ENCODE assay signal across 1 cellular context in the genomic region with DNA sequence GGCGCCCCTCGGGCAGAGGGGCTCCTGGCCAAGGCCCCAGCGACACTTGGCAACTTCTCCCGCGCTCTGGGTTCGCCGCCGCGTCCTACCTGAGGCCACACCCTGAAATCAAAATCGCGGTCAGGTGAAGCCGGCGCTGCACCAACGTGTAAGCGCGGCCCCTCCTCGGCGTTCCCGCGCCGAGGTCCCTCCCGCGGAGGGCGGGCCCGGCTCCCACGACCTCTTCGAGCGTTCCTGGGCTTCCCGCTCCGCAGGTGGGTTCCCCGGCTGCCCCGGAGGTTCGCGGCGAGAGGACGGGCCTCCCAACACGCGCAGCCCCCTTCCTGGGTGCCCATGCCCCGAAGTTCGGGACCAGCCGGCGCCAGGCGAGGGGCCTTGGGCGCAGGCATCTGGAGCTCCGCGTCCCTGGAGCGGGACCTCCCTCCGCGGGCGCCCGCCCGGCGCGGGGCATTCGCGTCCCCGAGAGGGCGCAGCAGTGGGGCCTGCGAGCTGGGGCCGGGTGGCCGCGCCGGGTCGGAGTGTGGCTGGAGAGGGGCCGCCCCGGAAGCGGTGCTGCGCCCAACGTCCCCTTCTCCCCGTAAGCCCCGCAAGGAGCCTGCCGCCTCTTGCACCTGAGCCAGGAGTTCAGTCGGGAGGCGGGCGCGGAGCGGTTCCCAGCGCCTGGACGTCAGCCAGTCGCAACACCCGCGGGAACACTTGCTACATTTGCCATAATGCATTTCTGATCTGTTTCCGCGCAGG.
TF ChIP-seq lines count a peak whose summit lies in the region.

No MANE protein-coding gene starts in this region.

TF ChIP-seq in WTC11, 78 proteins besides CTCF, POLR2A, EP300 and RAD21 (continued from another document):
- peak; percentile 45; the same call in 1 of the 2 replicates for TF ChIP-seq ARID4B (CRISPR knock-in tag; IDR thresholded peaks at IDR 0.05; ENCODE audit: borderline replicate concordance)
- TF ChIP-seq TEAD4 (CRISPR knock-in tag; IDR thresholded peaks at IDR 0.05), result 0 out of 2 replicates have a peak, but pooled peaks have one; percentile 48
- TF ChIP-seq TP53 (CRISPR knock-in tag; IDR thresholded peaks at IDR 0.05), result peak; percentile 59
- no peak for TF ChIP-seq NR3C1 (CRISPR knock-in tag; conservative IDR thresholded peaks at IDR 0.05; ENCODE audit: low read depth)
- TF ChIP-seq ATF1 (CRISPR knock-in tag; IDR thresholded peaks at IDR 0.05), result no peak
- TF ChIP-seq, protein P1, sequence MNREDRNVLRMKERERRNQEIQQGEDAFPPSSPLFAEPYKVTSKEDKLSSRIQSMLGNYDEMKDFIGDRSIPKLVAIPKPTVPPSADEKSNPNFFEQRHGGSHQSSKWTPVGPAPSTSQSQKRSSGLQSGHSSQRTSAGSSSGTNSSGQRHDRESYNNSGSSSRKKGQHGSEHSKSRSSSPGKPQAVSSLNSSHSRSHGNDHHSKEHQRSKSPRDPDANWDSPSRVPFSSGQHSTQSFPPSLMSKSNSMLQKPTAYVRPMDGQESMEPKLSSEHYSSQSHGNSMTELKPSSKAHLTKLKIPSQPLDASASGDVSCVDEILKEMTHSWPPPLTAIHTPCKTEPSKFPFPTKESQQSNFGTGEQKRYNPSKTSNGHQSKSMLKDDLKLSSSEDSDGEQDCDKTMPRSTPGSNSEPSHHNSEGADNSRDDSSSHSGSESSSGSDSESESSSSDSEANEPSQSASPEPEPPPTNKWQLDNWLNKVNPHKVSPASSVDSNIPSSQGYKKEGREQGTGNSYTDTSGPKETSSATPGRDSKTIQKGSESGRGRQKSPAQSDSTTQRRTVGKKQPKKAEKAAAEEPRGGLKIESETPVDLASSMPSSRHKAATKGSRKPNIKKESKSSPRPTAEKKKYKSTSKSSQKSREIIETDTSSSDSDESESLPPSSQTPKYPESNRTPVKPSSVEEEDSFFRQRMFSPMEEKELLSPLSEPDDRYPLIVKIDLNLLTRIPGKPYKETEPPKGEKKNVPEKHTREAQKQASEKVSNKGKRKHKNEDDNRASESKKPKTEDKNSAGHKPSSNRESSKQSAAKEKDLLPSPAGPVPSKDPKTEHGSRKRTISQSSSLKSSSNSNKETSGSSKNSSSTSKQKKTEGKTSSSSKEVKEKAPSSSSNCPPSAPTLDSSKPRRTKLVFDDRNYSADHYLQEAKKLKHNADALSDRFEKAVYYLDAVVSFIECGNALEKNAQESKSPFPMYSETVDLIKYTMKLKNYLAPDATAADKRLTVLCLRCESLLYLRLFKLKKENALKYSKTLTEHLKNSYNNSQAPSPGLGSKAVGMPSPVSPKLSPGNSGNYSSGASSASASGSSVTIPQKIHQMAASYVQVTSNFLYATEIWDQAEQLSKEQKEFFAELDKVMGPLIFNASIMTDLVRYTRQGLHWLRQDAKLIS (CRISPR knock-in tag; IDR thresholded peaks at IDR 0.05; ENCODE audit: borderline replicate concordance), result no peak
- TF ChIP-seq TEAD1 (CRISPR knock-in tag; IDR thresholded peaks at IDR 0.05), result 0 out of 2 replicates have a peak, but pooled peaks have one; percentile 51
- TF ChIP-seq, protein P2, sequence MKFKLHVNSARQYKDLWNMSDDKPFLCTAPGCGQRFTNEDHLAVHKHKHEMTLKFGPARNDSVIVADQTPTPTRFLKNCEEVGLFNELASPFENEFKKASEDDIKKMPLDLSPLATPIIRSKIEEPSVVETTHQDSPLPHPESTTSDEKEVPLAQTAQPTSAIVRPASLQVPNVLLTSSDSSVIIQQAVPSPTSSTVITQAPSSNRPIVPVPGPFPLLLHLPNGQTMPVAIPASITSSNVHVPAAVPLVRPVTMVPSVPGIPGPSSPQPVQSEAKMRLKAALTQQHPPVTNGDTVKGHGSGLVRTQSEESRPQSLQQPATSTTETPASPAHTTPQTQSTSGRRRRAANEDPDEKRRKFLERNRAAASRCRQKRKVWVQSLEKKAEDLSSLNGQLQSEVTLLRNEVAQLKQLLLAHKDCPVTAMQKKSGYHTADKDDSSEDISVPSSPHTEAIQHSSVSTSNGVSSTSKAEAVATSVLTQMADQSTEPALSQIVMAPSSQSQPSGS (CRISPR knock-in tag; IDR thresholded peaks at IDR 0.05; ENCODE audit: borderline replicate concordance, low read depth), result no peak
- TF ChIP-seq, protein P3, sequence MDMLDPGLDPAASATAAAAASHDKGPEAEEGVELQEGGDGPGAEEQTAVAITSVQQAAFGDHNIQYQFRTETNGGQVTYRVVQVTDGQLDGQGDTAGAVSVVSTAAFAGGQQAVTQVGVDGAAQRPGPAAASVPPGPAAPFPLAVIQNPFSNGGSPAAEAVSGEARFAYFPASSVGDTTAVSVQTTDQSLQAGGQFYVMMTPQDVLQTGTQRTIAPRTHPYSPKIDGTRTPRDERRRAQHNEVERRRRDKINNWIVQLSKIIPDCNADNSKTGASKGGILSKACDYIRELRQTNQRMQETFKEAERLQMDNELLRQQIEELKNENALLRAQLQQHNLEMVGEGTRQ (CRISPR knock-in tag; IDR thresholded peaks at IDR 0.05), result peak; percentile 49; the same call in 1 of the 2 replicates
- TF ChIP-seq ZNF423 (CRISPR knock-in tag; IDR thresholded peaks at IDR 0.05), result peak; percentile 48; the same call in 1 of the 2 replicates
- no peak for TF ChIP-seq ZNF121 (CRISPR knock-in tag; IDR thresholded peaks at IDR 0.05)
- TF ChIP-seq MXD4 (CRISPR knock-in tag; IDR thresholded peaks at IDR 0.05; ENCODE audit: borderline replicate concordance), result no peak
- no peak for TF ChIP-seq RORB (CRISPR knock-in tag; IDR thresholded peaks at IDR 0.05)
- no peak for TF ChIP-seq MLX (CRISPR knock-in tag; IDR thresholded peaks at IDR 0.05)
- 0 out of 2 replicates have a peak, but pooled peaks have one; percentile 39 for TF ChIP-seq ZBTB21 (CRISPR knock-in tag; IDR thresholded peaks at IDR 0.05; ENCODE audit: borderline replicate concordance)
